Comparison of ENCODE assay signal across 25 cellular contexts in the genomic region with DNA sequence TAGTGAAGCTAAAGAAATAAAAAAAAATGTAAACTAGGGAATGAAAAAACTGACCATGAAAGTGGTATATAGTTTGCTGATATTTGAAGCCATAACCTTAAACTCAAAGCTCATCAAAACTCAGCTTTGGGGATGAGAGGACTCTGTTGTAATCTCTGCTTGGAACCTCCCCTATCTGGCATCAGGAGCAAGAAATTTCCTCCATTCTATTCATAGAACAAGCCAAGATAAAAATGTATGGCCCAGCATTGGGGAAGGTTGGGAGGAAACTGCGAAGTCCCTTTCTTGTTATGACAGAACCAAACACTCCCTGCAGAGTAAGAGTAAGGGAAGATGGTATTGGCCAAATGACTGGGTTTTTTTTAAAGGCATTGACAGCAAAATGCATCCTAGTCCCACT. TPM values are rescaled to one million over a fixed set of nuclear protein-coding genes. Genes with fewer than 3 reads are reported as not detected.
A peak's percentile ranks its signal among the peaks of the same experiment; 100 is the strongest.
DNase-seq lines count a peak whose midpoint lies in the region; ATAC-seq and TF ChIP-seq lines count a peak whose summit lies in the region.
"Had no signal": no experiment of that assay in that cellular context is flagged by ENCODE, and none has a peak within 500 bp of the region (broad histone marks: within the 10 kb centered on the region; RNA-seq: fewer than 3 reads in every experiment).

No MANE protein-coding gene starts in this region.

- H3K4me3 ChIP-seq in fibroblast of pulmonary artery (replicated peaks; ENCODE audit: low read depth, low read length) (no peak overlapping the region), parathyroid adenoma (ENCODE audit: low read depth, low read length) (no peak overlapping the region), body of pancreas (no peak overlapping the region), mesendoderm (ENCODE audit: low read length) (no peak overlapping the region)
- H3K4me3 ChIP-seq: BLaER1, GM23338, SK-N-MC had no signal

- peaks cover 15% of the 10 kb centered on the region for H3K4me1 Mint-ChIP-seq in activated T-helper 17 cell treated with anti-CD3 and anti-CD28 coated beads, Interleukin-2, amount 50 U/mL, for 72 hours
- peaks cover 24% of the 10 kb centered on the region for H3K4me1 Mint-ChIP-seq in activated T-helper 1 cell treated with anti-CD3 and anti-CD28 coated beads, Interleukin-12 subunit alpha, Interleukin-12 subunit beta, Interleukin-2, Interleukin-4 antibody, amounts not matched to agents 30 ng/mL and 10 ng/mL and 1 ng/mL, durations not matched to agents 14 hours and 24 hours and 36 hours (ENCODE audit: low read depth)
- H3K4me1 Mint-ChIP-seq: CD4-positive, CD25-positive, alpha-beta regulatory T cell; H9 had no signal

- no peak overlapping the region for H4K5ac ChIP-seq in mesendoderm (ENCODE audit: low read length)

- H3K9me3 Mint-ChIP-seq in activated T-helper 17 cell treated with anti-CD3 and anti-CD28 coated beads, Interleukin-2, amount 50 U/mL, for 72 hours, result no peaks in the 10 kb centered on the region
- no peaks in the 10 kb centered on the region for H3K9me3 Mint-ChIP-seq in activated T-helper 1 cell treated with anti-CD3 and anti-CD28 coated beads, Interleukin-12 subunit alpha, Interleukin-12 subunit beta, Interleukin-2, Interleukin-4 antibody, amounts not matched to agents 30 ng/mL and 10 ng/mL and 1 ng/mL, durations not matched to agents 14 hours and 24 hours and 36 hours

- H3K4me1 ChIP-seq in parathyroid adenoma (peaks cover 3% of the 10 kb centered on the region), body of pancreas (no peaks in the 10 kb centered on the region), mesendoderm (ENCODE audit: control insufficient read depth, low read depth, low read length) (no peaks in the 10 kb centered on the region)

- H3K36me3 Mint-ChIP-seq in activated T-helper 17 cell treated with anti-CD3 and anti-CD28 coated beads, Interleukin-2, amount 50 U/mL, for 72 hours (ENCODE audit: low read depth), result peaks cover 71% of the 10 kb centered on the region
- H3K36me3 Mint-ChIP-seq in activated T-helper 1 cell treated with anti-CD3 and anti-CD28 coated beads, Interleukin-12 subunit alpha, Interleukin-12 subunit beta, Interleukin-2, Interleukin-4 antibody, amounts not matched to agents 30 ng/mL and 10 ng/mL and 1 ng/mL, durations not matched to agents 14 hours and 24 hours and 36 hours (ENCODE audit: low read depth), result peaks cover 48% of the 10 kb centered on the region
- H3K36me3 Mint-ChIP-seq: CD4-positive, CD25-positive, alpha-beta regulatory T cell had no signal

- no peak overlapping the region for H2BK15ac ChIP-seq in mesendoderm (replicated peaks; ENCODE audit: low read depth)

- H3K36me3 ChIP-seq in parathyroid adenoma (ENCODE audit: control insufficient read depth, insufficient read depth, low read length) (no peaks in the 10 kb centered on the region), body of pancreas (replicated peaks in 1 of 2; ENCODE audit: insufficient read depth in 1 of 2, low read depth in 2 of 2) (no peaks in the 10 kb centered on the region), mesendoderm (ENCODE audit: control insufficient read depth, insufficient read depth, low read length) (no peaks in the 10 kb centered on the region)
- H3K36me3 ChIP-seq: BLaER1 had no signal

- intact Hi-C loops in body of pancreas (cut with DNase I), result no loop called here
- intact Hi-C loops in activated T-helper 1 cell treated with anti-CD3 and anti-CD28 coated beads, Interleukin-12 subunit alpha, Interleukin-12 subunit beta, Interleukin-2, Interleukin-4 antibody, amounts not matched to agents 30 ng/mL and 10 ng/mL and 1 ng/mL, durations not matched to agents 14 hours and 24 hours and 36 hours (cut with micrococcal nuclease), result no loop called here

- ATAC-seq in HG02610 (IDR thresholded peaks at IDR 0.05; ENCODE audit: unreplicated experiment), result peak; percentile 51
- no peak for ATAC-seq in activated T-helper 17 cell treated with anti-CD3 and anti-CD28 coated beads, Interleukin-2, amount 50 U/mL, for 72 hours (replicated peaks)
- no peak for ATAC-seq in HG03439 (IDR thresholded peaks at IDR 0.05; ENCODE audit: unreplicated experiment)
- ATAC-seq in body of pancreas, result no peak
- ATAC-seq: GM23338, HepG2 had no signal

- no peak overlapping the region for H2AK5ac ChIP-seq in mesendoderm (ENCODE audit: low read length)

- H3K79me1 ChIP-seq in mesendoderm (ENCODE audit: low read length), result no peaks in the 10 kb centered on the region

- 87 to 95% methylated on average over 1 of the region's 1 CpG for WGBS in body of pancreas, 2 donors
- no CpG with 5 or more reads among the region's 1 CpG for WGBS in mesendoderm (ENCODE audit: extremely low coverage, insufficient coverage, low lambda C conversion rate)

- peak; percentile 65 for DNase-seq in fibroblast of pulmonary artery (ENCODE audit: low read depth)
- no peak for DNase-seq in body of pancreas
- no peak for DNase-seq in mesendoderm
- DNase-seq in activated T-helper 1 cell treated with anti-CD3 and anti-CD28 coated beads, Interleukin-12 subunit alpha, Interleukin-12 subunit beta, Interleukin-2, Interleukin-4 antibody, amounts not matched to agents 30 ng/mL and 10 ng/mL and 1 ng/mL, durations not matched to agents 14 hours and 24 hours and 36 hours (ENCODE audit: low spot score), result no peak
- DNase-seq: CD4-positive, CD25-positive, alpha-beta regulatory T cell; DMS153; DND-41; H9; Karpas-422; NCI-H1092; NCI-H1417 treated with DMSO at 0.1 percent for 48 hours; NCI-H1694 treated with DMSO at 0.1 percent for 48 hours; NCI-H2081; NCI-H2227 treated with DMSO at 0.1 percent for 48 hours; NCI-H510A; NCI-H69; SHP77 treated with DMSO at 0.1 percent for 48 hours had no signal

- H3K27ac ChIP-seq in parathyroid adenoma (peak overlapping the region; percentile 42), body of pancreas (no peak overlapping the region), mesendoderm (ENCODE audit: low read depth, low read length) (no peak overlapping the region)
- H3K27ac ChIP-seq: BLaER1, SK-N-MC had no signal

- H2BK5ac ChIP-seq in mesendoderm (ENCODE audit: low read length), result no peak overlapping the region

- no peaks in the 10 kb centered on the region for H3K79me2 ChIP-seq in parathyroid adenoma
- H3K79me2 ChIP-seq in mesendoderm (ENCODE audit: control insufficient read depth, insufficient read depth, low read length), result no peaks in the 10 kb centered on the region

- no peak overlapping the region for H4K8ac ChIP-seq in mesendoderm (ENCODE audit: low read depth, low read length)

- H3K4me3 Mint-ChIP-seq in activated T-helper 17 cell treated with anti-CD3 and anti-CD28 coated beads, Interleukin-2, amount 50 U/mL, for 72 hours, result no peak overlapping the region
- no peak overlapping the region for H3K4me3 Mint-ChIP-seq in activated T-helper 1 cell treated with anti-CD3 and anti-CD28 coated beads, Interleukin-12 subunit alpha, Interleukin-12 subunit beta, Interleukin-2, Interleukin-4 antibody, amounts not matched to agents 30 ng/mL and 10 ng/mL and 1 ng/mL, durations not matched to agents 14 hours and 24 hours and 36 hours
- H3K4me3 Mint-ChIP-seq: CD4-positive, CD25-positive, alpha-beta regulatory T cell; GM23338; H9 had no signal

- H3K4ac ChIP-seq in mesendoderm (ENCODE audit: low read depth, low read length), result no peak overlapping the region

- H3K9ac ChIP-seq in parathyroid adenoma (no peak overlapping the region), mesendoderm (ENCODE audit: low read length) (no peak overlapping the region)
- H3K9ac ChIP-seq: BLaER1 had no signal

- H2BK120ac ChIP-seq in mesendoderm (ENCODE audit: low read depth, low read length), result no peak overlapping the region

- no peak for TF ChIP-seq POLR2A in body of pancreas (IDR thresholded peaks at IDR 0.05)

- no peaks in the 10 kb centered on the region for H3K27me3 ChIP-seq in parathyroid adenoma (ENCODE audit: control insufficient read depth, insufficient read depth, low read length)
- no peaks in the 10 kb centered on the region for H3K27me3 ChIP-seq in body of pancreas
- no peaks in the 10 kb centered on the region for H3K27me3 ChIP-seq in mesendoderm (ENCODE audit: insufficient read depth, low read length, poor library complexity)
- H3K27me3 ChIP-seq: BLaER1 had no signal

- H3K56ac ChIP-seq in mesendoderm (ENCODE audit: low read length), result no peak overlapping the region

- no peak overlapping the region for H3K4me2 ChIP-seq in parathyroid adenoma (ENCODE audit: low read length)
- no peak overlapping the region for H3K4me2 ChIP-seq in mesendoderm (ENCODE audit: low read length)
- H3K4me2 ChIP-seq: BLaER1, GM23338 had no signal

- no peak overlapping the region for H3K23ac ChIP-seq in mesendoderm (ENCODE audit: low read length)

- no peak overlapping the region for H2AFZ ChIP-seq in parathyroid adenoma
- H2AFZ ChIP-seq: GM23338 had no signal

- no peak overlapping the region for H3K18ac ChIP-seq in mesendoderm (ENCODE audit: low read length)

- H3K27me3 Mint-ChIP-seq in activated T-helper 17 cell treated with anti-CD3 and anti-CD28 coated beads, Interleukin-2, amount 50 U/mL, for 72 hours, result no peaks in the 10 kb centered on the region
- H3K27me3 Mint-ChIP-seq in activated T-helper 1 cell treated with anti-CD3 and anti-CD28 coated beads, Interleukin-12 subunit alpha, Interleukin-12 subunit beta, Interleukin-2, Interleukin-4 antibody, amounts not matched to agents 30 ng/mL and 10 ng/mL and 1 ng/mL, durations not matched to agents 14 hours and 24 hours and 36 hours (ENCODE audit: insufficient read depth), result no peaks in the 10 kb centered on the region

- H3K9me3 ChIP-seq in parathyroid adenoma (ENCODE audit: control insufficient read depth, low read length) (no peaks in the 10 kb centered on the region), body of pancreas (no peaks in the 10 kb centered on the region)
- H3K9me3 ChIP-seq: BLaER1 had no signal

- peak overlapping the region; percentile 25 for H3K27ac Mint-ChIP-seq in activated T-helper 17 cell treated with anti-CD3 and anti-CD28 coated beads, Interleukin-2, amount 50 U/mL, for 72 hours
- H3K27ac Mint-ChIP-seq in activated T-helper 1 cell treated with anti-CD3 and anti-CD28 coated beads, Interleukin-12 subunit alpha, Interleukin-12 subunit beta, Interleukin-2, Interleukin-4 antibody, amounts not matched to agents 30 ng/mL and 10 ng/mL and 1 ng/mL, durations not matched to agents 14 hours and 24 hours and 36 hours, result no peak overlapping the region
- H3K27ac Mint-ChIP-seq: CD4-positive, CD25-positive, alpha-beta regulatory T cell; GM23338; H9 had no signal

- TF ChIP-seq CTCF in fibroblast of pulmonary artery (IDR thresholded peaks at IDR 0.05; ENCODE audit: low read length, missing control alignments), result no peak
- TF ChIP-seq CTCF in parathyroid adenoma (IDR thresholded peaks at IDR 0.05), result no peak
- no peak for TF ChIP-seq CTCF in body of pancreas (IDR thresholded peaks at IDR 0.05)

RNA-seq across cellular contexts. Expression of a gene that starts 35.6 kb away (rescaled TPM):
- 10 to 100 TPM; 25.6 to 43.8 TPM for total RNA-seq in activated T-helper 17 cell treated with anti-CD3 and anti-CD28 coated beads, Interleukin-2, amount 50 U/mL, for 72 hours
- total RNA-seq in body of pancreas, result not detected
- 0.32 TPM for polyA plus RNA-seq in mesendoderm (2013, experiment 1 of 2)
- 0.45 TPM for polyA plus RNA-seq in mesendoderm (2013, experiment 2 of 2)
- total RNA-seq in activated T-helper 1 cell treated with anti-CD3 and anti-CD28 coated beads, Interleukin-12 subunit alpha, Interleukin-12 subunit beta, Interleukin-2, Interleukin-4 antibody, amounts not matched to agents 30 ng/mL and 10 ng/mL and 1 ng/mL, durations not matched to agents 14 hours and 24 hours and 36 hours, result 117 and 119 TPM in 2 replicates
- total RNA-seq: HepG2 had no signal
- polyA plus RNA-seq: HepG2 had no signal

Comparison
In these comparisons a context has a peak if more than half of its experiments do, and no peak if none do; other contexts are left out.
1. RNA of a gene that starts 35.6 kb away (total RNA-seq): 117 to 119 TPM in activated T-helper 1 cell treated with anti-CD3 and anti-CD28 coated beads, Interleukin-12 subunit alpha, Interleukin-12 subunit beta, Interleukin-2, Interleukin-4 antibody, amounts not matched to agents 30 ng/mL and 10 ng/mL and 1 ng/mL, durations not matched to agents 14 hours and 24 hours and 36 hours and 25.6 to 43.8 TPM in activated T-helper 17 cell treated with anti-CD3 and anti-CD28 coated beads, Interleukin-2, amount 50 U/mL, for 72 hours; not detected in body of pancreas; every median in the first group is over 10 times any median in the second.